In the genomic region with DNA sequence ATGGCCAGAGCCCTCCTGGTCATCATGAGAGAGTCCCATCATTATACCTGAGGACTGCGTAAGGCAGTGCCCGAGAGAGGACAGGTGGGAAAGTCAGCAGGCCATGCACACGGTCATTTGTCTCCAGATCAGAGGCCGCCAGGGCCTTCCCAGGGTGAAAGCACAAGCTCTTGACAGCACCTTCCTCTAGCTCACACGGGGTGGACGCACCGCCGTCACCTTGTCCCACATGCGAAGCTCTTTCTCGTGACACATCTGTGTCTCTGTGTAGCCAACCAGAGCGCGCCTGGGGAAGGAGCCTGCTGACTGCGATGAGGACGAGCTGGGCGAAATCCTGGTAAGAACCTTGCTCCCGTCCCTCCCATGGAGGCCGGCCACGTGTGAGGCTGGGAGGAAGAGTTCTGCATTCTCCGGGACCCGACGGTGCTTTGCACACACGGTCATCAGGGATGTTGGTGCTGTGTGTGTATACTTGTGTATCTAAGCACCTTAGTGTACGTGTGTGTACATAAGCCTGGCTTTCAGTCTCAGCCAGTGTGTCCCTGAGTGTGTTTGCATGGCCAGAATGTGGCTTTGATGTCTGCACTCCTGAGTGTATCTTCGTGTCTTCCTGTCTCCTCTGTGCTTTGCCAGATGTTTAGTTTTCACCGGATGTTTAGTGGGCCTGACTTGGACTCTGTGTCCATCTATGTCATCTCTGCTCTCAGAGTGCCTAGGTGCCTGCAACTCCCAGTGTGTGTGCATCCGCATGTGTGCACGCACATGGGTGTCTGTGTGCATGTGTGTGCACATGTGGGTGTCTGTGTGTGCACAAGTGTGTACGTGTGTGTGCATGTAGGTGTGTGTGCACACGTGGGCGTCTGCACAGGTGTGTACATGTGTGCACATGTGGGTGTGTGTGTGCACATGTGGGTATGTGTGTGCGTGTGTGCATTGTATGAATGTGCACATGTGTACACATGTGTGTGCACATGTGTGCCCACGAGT, we compare ENCODE assay signal across 1 cellular context.
TF ChIP-seq lines count a peak whose summit lies in the region.

No MANE protein-coding gene starts in this region.

TF ChIP-seq in HepG2, 621 proteins besides CTCF, POLR2A, EP300 and RAD21 (continued from another document and continues in another):
- TF ChIP-seq, protein P1, sequence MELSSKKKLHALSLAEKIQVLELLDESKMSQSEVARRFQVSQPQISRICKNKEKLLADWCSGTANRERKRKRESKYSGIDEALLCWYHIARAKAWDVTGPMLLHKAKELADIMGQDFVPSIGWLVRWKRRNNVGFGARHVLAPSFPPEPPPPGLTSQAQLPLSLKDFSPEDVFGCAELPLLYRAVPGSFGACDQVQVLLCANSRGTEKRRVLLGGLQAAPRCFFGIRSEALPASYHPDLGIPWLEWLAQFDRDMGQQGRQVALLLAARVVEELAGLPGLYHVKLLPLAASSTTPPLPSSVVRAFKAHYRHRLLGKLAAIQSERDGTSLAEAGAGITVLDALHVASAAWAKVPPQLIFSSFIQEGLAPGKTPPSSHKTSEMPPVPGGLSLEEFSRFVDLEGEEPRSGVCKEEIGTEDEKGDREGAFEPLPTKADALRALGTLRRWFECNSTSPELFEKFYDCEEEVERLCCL (CRISPR knock-in tag; IDR thresholded peaks at IDR 0.05; ENCODE audit: borderline replicate concordance), result 0 out of 2 replicates have a peak, but pooled peaks have one; percentile 69
- TF ChIP-seq HDAC2 (CRISPR knock-in tag; IDR thresholded peaks at IDR 0.05) (peak; percentile 70), ZNF660 (CRISPR knock-in tag; IDR thresholded peaks at IDR 0.05; ENCODE audit: borderline replicate concordance, low read depth) (no peak), ZNF629 (CRISPR knock-in tag; conservative IDR thresholded peaks at IDR 0.05) (no peak), MEIS2 (CRISPR knock-in tag; IDR thresholded peaks at IDR 0.05) (peak; percentile 26; the same call in 1 of the 2 replicates), MYC (CRISPR knock-in tag; IDR thresholded peaks at IDR 0.05; ENCODE audit: borderline replicate concordance) (peak; percentile 51; the same call in 1 of the 2 replicates), SMAD3 (CRISPR knock-in tag; IDR thresholded peaks at IDR 0.05) (no peak), ZNF550 (CRISPR knock-in tag; IDR thresholded peaks at IDR 0.05; ENCODE audit: borderline replicate concordance) (no peak), TBX2 (CRISPR knock-in tag; IDR thresholded peaks at IDR 0.05; ENCODE audit: borderline replicate concordance) (peak; percentile 76), SALL1 (CRISPR knock-in tag; IDR thresholded peaks at IDR 0.05) (peak; percentile 86), ZNF607 (CRISPR knock-in tag; IDR thresholded peaks at IDR 0.05; ENCODE audit: borderline replicate concordance) (no peak), SOX13 (IDR thresholded peaks at IDR 0.05) (0 out of 2 replicates have a peak, but pooled peaks have one; percentile 27), SOX13 (CRISPR knock-in tag; conservative IDR thresholded peaks at IDR 0.05 in 1 of 2, IDR thresholded peaks at IDR 0.05 in 1 of 2) (peak in 1 of 2 experiments; percentile 47; a peak in 1 of 4 replicates), ZNF891 (CRISPR knock-in tag; IDR thresholded peaks at IDR 0.05) (no peak), ISL2 (CRISPR knock-in tag; IDR thresholded peaks at IDR 0.05) (peak; percentile 81), NFRKB (IDR thresholded peaks at IDR 0.05) (no peak), GATAD2A (CRISPR knock-in tag; IDR thresholded peaks at IDR 0.05) (peak; percentile 73), JARID2 (CRISPR knock-in tag; IDR thresholded peaks at IDR 0.05; ENCODE audit: insufficient replicate concordance) (no peak), ZBTB20 (CRISPR knock-in tag; IDR thresholded peaks at IDR 0.05; ENCODE audit: borderline replicate concordance, low read depth) (peak; percentile 49; the same call in 1 of the 2 replicates), SRSF1 (optimal IDR thresholded peaks at IDR 0.05; ENCODE audit: low read depth, low read length) (no peak), ESRRA (CRISPR knock-in tag; IDR thresholded peaks at IDR 0.05; ENCODE audit: low read depth) (peak; percentile 79; the same call in 1 of the 2 replicates), SOX6 (IDR thresholded peaks at IDR 0.05) (no peak), SOX6 (CRISPR knock-in tag; IDR thresholded peaks at IDR 0.05) (peak; percentile 42; the same call in 1 of the 2 replicates), RXRA (CRISPR knock-in tag; IDR thresholded peaks at IDR 0.05) (peak; percentile 52; the same call in 1 of the 2 replicates), FOXJ3 (CRISPR knock-in tag; IDR thresholded peaks at IDR 0.05; ENCODE audit: borderline replicate concordance) (peak; percentile 41; the same call in 1 of the 2 replicates), ZNF232 (CRISPR knock-in tag; IDR thresholded peaks at IDR 0.05; ENCODE audit: borderline replicate concordance) (0 out of 2 replicates have a peak, but pooled peaks have one; percentile 21), MAZ (IDR thresholded peaks at IDR 0.05; ENCODE audit: borderline replicate concordance, low read depth, low read length) (no peak), MAZ (CRISPR knock-in tag; IDR thresholded peaks at IDR 0.05; ENCODE audit: low read depth) (no peak), GABPA (IDR thresholded peaks at IDR 0.05; ENCODE audit: low read depth, low read length) (no peak), GABPA (CRISPR knock-in tag; IDR thresholded peaks at IDR 0.05; ENCODE audit: low read depth) (peak; percentile 69; the same call in 1 of the 2 replicates), RXRB (CRISPR knock-in tag; IDR thresholded peaks at IDR 0.05; ENCODE audit: borderline replicate concordance) (peak; percentile 76), CEBPG (CRISPR knock-in tag; IDR thresholded peaks at IDR 0.05) (no peak)
- TF ChIP-seq, protein P2, sequence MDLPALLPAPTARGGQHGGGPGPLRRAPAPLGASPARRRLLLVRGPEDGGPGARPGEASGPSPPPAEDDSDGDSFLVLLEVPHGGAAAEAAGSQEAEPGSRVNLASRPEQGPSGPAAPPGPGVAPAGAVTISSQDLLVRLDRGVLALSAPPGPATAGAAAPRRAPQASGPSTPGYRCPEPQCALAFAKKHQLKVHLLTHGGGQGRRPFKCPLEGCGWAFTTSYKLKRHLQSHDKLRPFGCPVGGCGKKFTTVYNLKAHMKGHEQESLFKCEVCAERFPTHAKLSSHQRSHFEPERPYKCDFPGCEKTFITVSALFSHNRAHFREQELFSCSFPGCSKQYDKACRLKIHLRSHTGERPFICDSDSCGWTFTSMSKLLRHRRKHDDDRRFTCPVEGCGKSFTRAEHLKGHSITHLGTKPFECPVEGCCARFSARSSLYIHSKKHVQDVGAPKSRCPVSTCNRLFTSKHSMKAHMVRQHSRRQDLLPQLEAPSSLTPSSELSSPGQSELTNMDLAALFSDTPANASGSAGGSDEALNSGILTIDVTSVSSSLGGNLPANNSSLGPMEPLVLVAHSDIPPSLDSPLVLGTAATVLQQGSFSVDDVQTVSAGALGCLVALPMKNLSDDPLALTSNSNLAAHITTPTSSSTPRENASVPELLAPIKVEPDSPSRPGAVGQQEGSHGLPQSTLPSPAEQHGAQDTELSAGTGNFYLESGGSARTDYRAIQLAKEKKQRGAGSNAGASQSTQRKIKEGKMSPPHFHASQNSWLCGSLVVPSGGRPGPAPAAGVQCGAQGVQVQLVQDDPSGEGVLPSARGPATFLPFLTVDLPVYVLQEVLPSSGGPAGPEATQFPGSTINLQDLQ (CRISPR knock-in tag; IDR thresholded peaks at IDR 0.05), result no peak
- TF ChIP-seq, protein P3, sequence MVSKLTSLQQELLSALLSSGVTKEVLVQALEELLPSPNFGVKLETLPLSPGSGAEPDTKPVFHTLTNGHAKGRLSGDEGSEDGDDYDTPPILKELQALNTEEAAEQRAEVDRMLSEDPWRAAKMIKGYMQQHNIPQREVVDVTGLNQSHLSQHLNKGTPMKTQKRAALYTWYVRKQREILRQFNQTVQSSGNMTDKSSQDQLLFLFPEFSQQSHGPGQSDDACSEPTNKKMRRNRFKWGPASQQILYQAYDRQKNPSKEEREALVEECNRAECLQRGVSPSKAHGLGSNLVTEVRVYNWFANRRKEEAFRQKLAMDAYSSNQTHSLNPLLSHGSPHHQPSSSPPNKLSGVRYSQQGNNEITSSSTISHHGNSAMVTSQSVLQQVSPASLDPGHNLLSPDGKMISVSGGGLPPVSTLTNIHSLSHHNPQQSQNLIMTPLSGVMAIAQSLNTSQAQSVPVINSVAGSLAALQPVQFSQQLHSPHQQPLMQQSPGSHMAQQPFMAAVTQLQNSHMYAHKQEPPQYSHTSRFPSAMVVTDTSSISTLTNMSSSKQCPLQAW (CRISPR knock-in tag; IDR thresholded peaks at IDR 0.05), result 0 out of 2 replicates have a peak, but pooled peaks have one; percentile 15
- TF ChIP-seq, protein P4, sequence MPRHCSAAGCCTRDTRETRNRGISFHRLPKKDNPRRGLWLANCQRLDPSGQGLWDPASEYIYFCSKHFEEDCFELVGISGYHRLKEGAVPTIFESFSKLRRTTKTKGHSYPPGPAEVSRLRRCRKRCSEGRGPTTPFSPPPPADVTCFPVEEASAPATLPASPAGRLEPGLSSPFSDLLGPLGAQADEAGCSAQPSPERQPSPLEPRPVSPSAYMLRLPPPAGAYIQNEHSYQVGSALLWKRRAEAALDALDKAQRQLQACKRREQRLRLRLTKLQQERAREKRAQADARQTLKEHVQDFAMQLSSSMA (CRISPR knock-in tag; IDR thresholded peaks at IDR 0.05), result peak; percentile 65; the same call in 1 of the 2 replicates
- TF ChIP-seq, protein P5, sequence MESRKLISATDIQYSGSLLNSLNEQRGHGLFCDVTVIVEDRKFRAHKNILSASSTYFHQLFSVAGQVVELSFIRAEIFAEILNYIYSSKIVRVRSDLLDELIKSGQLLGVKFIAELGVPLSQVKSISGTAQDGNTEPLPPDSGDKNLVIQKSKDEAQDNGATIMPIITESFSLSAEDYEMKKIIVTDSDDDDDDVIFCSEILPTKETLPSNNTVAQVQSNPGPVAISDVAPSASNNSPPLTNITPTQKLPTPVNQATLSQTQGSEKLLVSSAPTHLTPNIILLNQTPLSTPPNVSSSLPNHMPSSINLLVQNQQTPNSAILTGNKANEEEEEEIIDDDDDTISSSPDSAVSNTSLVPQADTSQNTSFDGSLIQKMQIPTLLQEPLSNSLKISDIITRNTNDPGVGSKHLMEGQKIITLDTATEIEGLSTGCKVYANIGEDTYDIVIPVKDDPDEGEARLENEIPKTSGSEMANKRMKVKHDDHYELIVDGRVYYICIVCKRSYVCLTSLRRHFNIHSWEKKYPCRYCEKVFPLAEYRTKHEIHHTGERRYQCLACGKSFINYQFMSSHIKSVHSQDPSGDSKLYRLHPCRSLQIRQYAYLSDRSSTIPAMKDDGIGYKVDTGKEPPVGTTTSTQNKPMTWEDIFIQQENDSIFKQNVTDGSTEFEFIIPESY (CRISPR knock-in tag; IDR thresholded peaks at IDR 0.05), result no peak
- TF ChIP-seq, protein P6, sequence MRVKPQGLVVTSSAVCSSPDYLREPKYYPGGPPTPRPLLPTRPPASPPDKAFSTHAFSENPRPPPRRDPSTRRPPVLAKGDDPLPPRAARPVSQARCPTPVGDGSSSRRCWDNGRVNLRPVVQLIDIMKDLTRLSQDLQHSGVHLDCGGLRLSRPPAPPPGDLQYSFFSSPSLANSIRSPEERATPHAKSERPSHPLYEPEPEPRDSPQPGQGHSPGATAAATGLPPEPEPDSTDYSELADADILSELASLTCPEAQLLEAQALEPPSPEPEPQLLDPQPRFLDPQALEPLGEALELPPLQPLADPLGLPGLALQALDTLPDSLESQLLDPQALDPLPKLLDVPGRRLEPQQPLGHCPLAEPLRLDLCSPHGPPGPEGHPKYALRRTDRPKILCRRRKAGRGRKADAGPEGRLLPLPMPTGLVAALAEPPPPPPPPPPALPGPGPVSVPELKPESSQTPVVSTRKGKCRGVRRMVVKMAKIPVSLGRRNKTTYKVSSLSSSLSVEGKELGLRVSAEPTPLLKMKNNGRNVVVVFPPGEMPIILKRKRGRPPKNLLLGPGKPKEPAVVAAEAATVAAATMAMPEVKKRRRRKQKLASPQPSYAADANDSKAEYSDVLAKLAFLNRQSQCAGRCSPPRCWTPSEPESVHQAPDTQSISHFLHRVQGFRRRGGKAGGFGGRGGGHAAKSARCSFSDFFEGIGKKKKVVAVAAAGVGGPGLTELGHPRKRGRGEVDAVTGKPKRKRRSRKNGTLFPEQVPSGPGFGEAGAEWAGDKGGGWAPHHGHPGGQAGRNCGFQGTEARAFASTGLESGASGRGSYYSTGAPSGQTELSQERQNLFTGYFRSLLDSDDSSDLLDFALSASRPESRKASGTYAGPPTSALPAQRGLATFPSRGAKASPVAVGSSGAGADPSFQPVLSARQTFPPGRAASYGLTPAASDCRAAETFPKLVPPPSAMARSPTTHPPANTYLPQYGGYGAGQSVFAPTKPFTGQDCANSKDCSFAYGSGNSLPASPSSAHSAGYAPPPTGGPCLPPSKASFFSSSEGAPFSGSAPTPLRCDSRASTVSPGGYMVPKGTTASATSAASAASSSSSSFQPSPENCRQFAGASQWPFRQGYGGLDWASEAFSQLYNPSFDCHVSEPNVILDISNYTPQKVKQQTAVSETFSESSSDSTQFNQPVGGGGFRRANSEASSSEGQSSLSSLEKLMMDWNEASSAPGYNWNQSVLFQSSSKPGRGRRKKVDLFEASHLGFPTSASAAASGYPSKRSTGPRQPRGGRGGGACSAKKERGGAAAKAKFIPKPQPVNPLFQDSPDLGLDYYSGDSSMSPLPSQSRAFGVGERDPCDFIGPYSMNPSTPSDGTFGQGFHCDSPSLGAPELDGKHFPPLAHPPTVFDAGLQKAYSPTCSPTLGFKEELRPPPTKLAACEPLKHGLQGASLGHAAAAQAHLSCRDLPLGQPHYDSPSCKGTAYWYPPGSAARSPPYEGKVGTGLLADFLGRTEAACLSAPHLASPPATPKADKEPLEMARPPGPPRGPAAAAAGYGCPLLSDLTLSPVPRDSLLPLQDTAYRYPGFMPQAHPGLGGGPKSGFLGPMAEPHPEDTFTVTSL (CRISPR knock-in tag; IDR thresholded peaks at IDR 0.05; ENCODE audit: borderline replicate concordance), result peak; percentile 70
- TF ChIP-seq, protein P7, sequence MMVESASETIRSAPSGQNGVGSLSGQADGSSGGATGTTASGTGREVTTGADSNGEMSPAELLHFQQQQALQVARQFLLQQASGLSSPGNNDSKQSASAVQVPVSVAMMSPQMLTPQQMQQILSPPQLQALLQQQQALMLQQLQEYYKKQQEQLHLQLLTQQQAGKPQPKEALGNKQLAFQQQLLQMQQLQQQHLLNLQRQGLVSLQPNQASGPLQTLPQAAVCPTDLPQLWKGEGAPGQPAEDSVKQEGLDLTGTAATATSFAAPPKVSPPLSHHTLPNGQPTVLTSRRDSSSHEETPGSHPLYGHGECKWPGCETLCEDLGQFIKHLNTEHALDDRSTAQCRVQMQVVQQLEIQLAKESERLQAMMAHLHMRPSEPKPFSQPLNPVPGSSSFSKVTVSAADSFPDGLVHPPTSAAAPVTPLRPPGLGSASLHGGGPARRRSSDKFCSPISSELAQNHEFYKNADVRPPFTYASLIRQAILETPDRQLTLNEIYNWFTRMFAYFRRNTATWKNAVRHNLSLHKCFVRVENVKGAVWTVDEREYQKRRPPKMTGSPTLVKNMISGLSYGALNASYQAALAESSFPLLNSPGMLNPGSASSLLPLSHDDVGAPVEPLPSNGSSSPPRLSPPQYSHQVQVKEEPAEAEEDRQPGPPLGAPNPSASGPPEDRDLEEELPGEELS (CRISPR knock-in tag; IDR thresholded peaks at IDR 0.05), result peak; percentile 85
- TF ChIP-seq, protein P8, sequence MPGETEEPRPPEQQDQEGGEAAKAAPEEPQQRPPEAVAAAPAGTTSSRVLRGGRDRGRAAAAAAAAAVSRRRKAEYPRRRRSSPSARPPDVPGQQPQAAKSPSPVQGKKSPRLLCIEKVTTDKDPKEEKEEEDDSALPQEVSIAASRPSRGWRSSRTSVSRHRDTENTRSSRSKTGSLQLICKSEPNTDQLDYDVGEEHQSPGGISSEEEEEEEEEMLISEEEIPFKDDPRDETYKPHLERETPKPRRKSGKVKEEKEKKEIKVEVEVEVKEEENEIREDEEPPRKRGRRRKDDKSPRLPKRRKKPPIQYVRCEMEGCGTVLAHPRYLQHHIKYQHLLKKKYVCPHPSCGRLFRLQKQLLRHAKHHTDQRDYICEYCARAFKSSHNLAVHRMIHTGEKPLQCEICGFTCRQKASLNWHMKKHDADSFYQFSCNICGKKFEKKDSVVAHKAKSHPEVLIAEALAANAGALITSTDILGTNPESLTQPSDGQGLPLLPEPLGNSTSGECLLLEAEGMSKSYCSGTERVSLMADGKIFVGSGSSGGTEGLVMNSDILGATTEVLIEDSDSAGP (CRISPR knock-in tag; IDR thresholded peaks at IDR 0.05; ENCODE audit: borderline replicate concordance), result peak; percentile 22; the same call in 1 of the 2 replicates
